In the genomic region with DNA sequence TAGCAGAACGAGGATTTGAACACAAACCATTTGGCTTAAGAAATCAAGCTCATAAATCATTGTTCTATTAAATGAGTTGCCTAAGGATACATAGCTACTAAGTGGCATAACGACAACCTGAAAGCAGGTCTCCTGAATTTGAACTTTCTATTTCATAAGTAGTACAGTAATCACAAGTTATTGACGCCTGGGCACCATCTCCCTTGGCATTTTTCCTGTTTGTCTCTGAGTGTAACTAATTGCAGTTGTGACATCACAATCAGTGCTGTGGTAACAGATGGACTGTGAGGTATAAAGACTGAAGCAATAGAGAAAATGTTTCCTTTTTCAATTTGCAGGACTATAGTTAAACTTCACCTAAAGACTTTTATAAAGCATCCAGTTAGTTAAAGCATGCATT, we compare ENCODE assay signal across 19 cellular contexts. TPM values are rescaled to one million over a fixed set of nuclear protein-coding genes. Genes with fewer than 3 reads are reported as not detected.
DNase-seq lines count a peak whose midpoint lies in the region; ATAC-seq and TF ChIP-seq lines count a peak whose summit lies in the region.
"Had no signal": no experiment of that assay in that cellular context is flagged by ENCODE, and none has a peak within 500 bp of the region (broad histone marks: within the 10 kb centered on the region; RNA-seq: fewer than 3 reads in every experiment).

No MANE protein-coding gene starts in this region.

- peaks cover 12% of the 10 kb centered on the region for H3K4me1 ChIP-seq in body of pancreas
- H3K4me1 ChIP-seq in muscle layer of colon (ENCODE audit: insufficient read depth, low read length): peaks cover 41% of the 10 kb centered on the region
- peaks cover 7 to 11% of the 10 kb centered on the region in 2 donors for H3K4me1 ChIP-seq in aorta (ENCODE audit: control insufficient read depth in 1 of 2, insufficient read depth in 2 of 2, low read length in 2 of 2)

- TF ChIP-seq POLR2A in body of pancreas (IDR thresholded peaks at IDR 0.05): no peak

- H3K27me3 ChIP-seq in body of pancreas (no peaks in the 10 kb centered on the region), muscle layer of colon (ENCODE audit: control insufficient read depth in 1 of 2, insufficient read depth in 2 of 2, low read length in 2 of 2) (no peaks in the 10 kb centered on the region), aorta (ENCODE audit: control insufficient read depth in 1 of 2, insufficient read depth in 2 of 2, low read length in 1 of 2) (no peaks in the 10 kb centered on the region)
- H3K27me3 ChIP-seq: BLaER1 treated with 17β-estradiol and CSF1 and Interleukin-3, amounts not matched to agents 10 nM and 100 nM; MG63 had no signal

- peak overlapping the region in 2 of 4 donors; percentile 14 to 63 for H3K27ac ChIP-seq in body of pancreas
- H3K27ac ChIP-seq in muscle layer of colon (ENCODE audit: low read depth, low read length): peak overlapping the region; percentile 59
- peak overlapping the region in 1 of 2 donors; percentile 57 for H3K27ac ChIP-seq in aorta (ENCODE audit: low read depth in 1 of 2, low read length in 2 of 2)
- H3K27ac ChIP-seq: BLaER1 treated with 17β-estradiol and CSF1 and Interleukin-3, amounts not matched to agents 10 nM and 100 nM; KMS-11 had no signal

- H3K36me3 ChIP-seq in body of pancreas (replicated peaks in 1 of 2; ENCODE audit: insufficient read depth in 1 of 2, low read depth in 2 of 2) (no peaks in the 10 kb centered on the region), muscle layer of colon (ENCODE audit: insufficient read depth, low read length) (no peaks in the 10 kb centered on the region), aorta (ENCODE audit: control insufficient read depth in 1 of 2, insufficient read depth in 2 of 2, low read length in 1 of 2) (no peaks in the 10 kb centered on the region)
- H3K36me3 ChIP-seq: BLaER1 treated with 17β-estradiol and CSF1 and Interleukin-3, amounts not matched to agents 10 nM and 100 nM; MG63 had no signal

- H3K9ac ChIP-seq in muscle layer of colon (ENCODE audit: low read length): no peak overlapping the region
- H3K9ac ChIP-seq: BLaER1 treated with 17β-estradiol and CSF1 and Interleukin-3, amounts not matched to agents 10 nM and 100 nM; KMS-11 had no signal

- 46 to 48% methylated on average over 3 of the region's 3 CpGs for WGBS in body of pancreas, 2 donors
- 15 to 27% methylated on average over 3 of the region's 3 CpGs for WGBS in aorta, 2 donors

- TF ChIP-seq CTCF in body of pancreas (IDR thresholded peaks at IDR 0.05) (no peak), foreskin fibroblast (IDR thresholded peaks at IDR 0.05; ENCODE audit: low read depth, low read length) (no peak)

- no peak overlapping the region for H3K4me3 ChIP-seq in body of pancreas
- H3K4me3 ChIP-seq in muscle layer of colon (ENCODE audit: low read depth in 1 of 2, low read length in 2 of 2): no peak overlapping the region
- no peak overlapping the region for H3K4me3 ChIP-seq in aorta (ENCODE audit: low read length in 2 of 2)
- no peak overlapping the region for H3K4me3 ChIP-seq in foreskin fibroblast (ENCODE audit: low read depth in 1 of 2, low read length in 2 of 2)
- H3K4me3 ChIP-seq: BLaER1 treated with 17β-estradiol and CSF1 and Interleukin-3, amounts not matched to agents 10 nM and 100 nM; GM12878; MG63 had no signal

- no peaks in the 10 kb centered on the region for H3K9me3 ChIP-seq in body of pancreas
- H3K9me3 ChIP-seq in muscle layer of colon (ENCODE audit: low read length): no peaks in the 10 kb centered on the region
- no peaks in the 10 kb centered on the region for H3K9me3 ChIP-seq in aorta (ENCODE audit: control insufficient read depth, low read length)
- H3K9me3 ChIP-seq: BLaER1 treated with 17β-estradiol and CSF1 and Interleukin-3, amounts not matched to agents 10 nM and 100 nM; MG63 had no signal

- peak; percentile 27 for ATAC-seq in Right ventricle myocardium superior (ENCODE audit: poor library complexity)
- peak; percentile 41 for ATAC-seq in body of pancreas
- peak; percentile 16 for ATAC-seq in aorta (ENCODE audit: low FRiP score)
- ATAC-seq in SK-N-SH treated with all-trans-retinoic acid at 6 μM for 48 hours: no peak
- ATAC-seq: GM12878 had no signal

- DNase-seq in Right ventricle myocardium superior (no peak), cardiac septum (ENCODE audit: low spot score) (no peak), body of pancreas (peak in 1 of 4 donors; percentile 6), aorta (no peak), foreskin fibroblast (no peak), Kasumi-1 (lab: John Stamatoyannopoulos, UW) (no peak)
- DNase-seq: CD8-positive, alpha-beta memory T cell; GDM1; GOT3; NCI-H1092; NCI-H1694; NCI-H524 treated with DMSO at 0.1 percent for 48 hours; SHP77 had no signal

- intact Hi-C loops in Right ventricle myocardium superior (cut with DNase I): no loop called here
- intact Hi-C loops in cardiac septum (cut with DNase I): loop anchor here (10.0 kb wide), 3 partner anchors 179 to 321 kb away; no protein-coding TSS in a partner anchor
- intact Hi-C loops in body of pancreas (cut with DNase I): no loop called here
- intact Hi-C loops in aorta (cut with DNase I): loop anchor here in 1 of 2 donors (5.0 to 10.0 kb wide), 3 partner anchors 509 to 713 kb away; a partner anchor contains a TSS

TF ChIP-seq in SK-N-SH treated with all-trans-retinoic acid at 6 μM for 48 hours, 23 proteins besides CTCF, POLR2A, EP300 and RAD21:
- no peak for TF ChIP-seq TCF4 (CRISPR knock-in tag; IDR thresholded peaks at IDR 0.05; ENCODE audit: borderline replicate concordance)
- no peak for TF ChIP-seq TOX (CRISPR knock-in tag; IDR thresholded peaks at IDR 0.05; ENCODE audit: borderline replicate concordance)
- no peak for TF ChIP-seq ARNTL (CRISPR knock-in tag; IDR thresholded peaks at IDR 0.05; ENCODE audit: borderline replicate concordance, low read depth)
- TF ChIP-seq ZFP30 (CRISPR knock-in tag; IDR thresholded peaks at IDR 0.05): no peak
- no peak for TF ChIP-seq OSR1 (CRISPR knock-in tag; IDR thresholded peaks at IDR 0.05)
- TF ChIP-seq PPARA (CRISPR knock-in tag; IDR thresholded peaks at IDR 0.05; ENCODE audit: borderline replicate concordance): no peak
- TF ChIP-seq ISL1 (CRISPR knock-in tag; IDR thresholded peaks at IDR 0.05): no peak
- no peak for TF ChIP-seq ZC3H10 (CRISPR knock-in tag; IDR thresholded peaks at IDR 0.05)
- TF ChIP-seq ESRRG (CRISPR knock-in tag; IDR thresholded peaks at IDR 0.05): no peak
- TF ChIP-seq, protein P1, sequence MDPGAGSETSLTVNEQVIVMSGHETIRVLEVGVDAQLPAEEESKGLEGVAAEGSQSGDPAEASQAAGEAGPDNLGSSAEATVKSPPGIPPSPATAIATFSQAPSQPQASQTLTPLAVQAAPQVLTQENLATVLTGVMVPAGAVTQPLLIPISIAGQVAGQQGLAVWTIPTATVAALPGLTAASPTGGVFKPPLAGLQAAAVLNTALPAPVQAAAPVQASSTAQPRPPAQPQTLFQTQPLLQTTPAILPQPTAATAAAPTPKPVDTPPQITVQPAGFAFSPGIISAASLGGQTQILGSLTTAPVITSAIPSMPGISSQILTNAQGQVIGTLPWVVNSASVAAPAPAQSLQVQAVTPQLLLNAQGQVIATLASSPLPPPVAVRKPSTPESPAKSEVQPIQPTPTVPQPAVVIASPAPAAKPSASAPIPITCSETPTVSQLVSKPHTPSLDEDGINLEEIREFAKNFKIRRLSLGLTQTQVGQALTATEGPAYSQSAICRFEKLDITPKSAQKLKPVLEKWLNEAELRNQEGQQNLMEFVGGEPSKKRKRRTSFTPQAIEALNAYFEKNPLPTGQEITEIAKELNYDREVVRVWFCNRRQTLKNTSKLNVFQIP (CRISPR knock-in tag; IDR thresholded peaks at IDR 0.05; ENCODE audit: borderline replicate concordance, low read depth): no peak
- TF ChIP-seq ZFP3 (CRISPR knock-in tag; IDR thresholded peaks at IDR 0.05): no peak
- no peak for TF ChIP-seq ZNF8 (CRISPR knock-in tag; IDR thresholded peaks at IDR 0.05)
- no peak for TF ChIP-seq RARB (CRISPR knock-in tag; IDR thresholded peaks at IDR 0.05)

RNA-seq across cellular contexts. Expression of a gene that starts 6.4 kb away (rescaled TPM):
- 21.1 TPM for total RNA-seq in Right ventricle myocardium superior
- total RNA-seq in cardiac septum: 20.4 TPM
- 10 to 100 TPM; 11.5 to 13.7 TPM for total RNA-seq in body of pancreas
- total RNA-seq in aorta: 10 to 100 TPM; 18.2 to 25.2 TPM
- polyA plus RNA-seq in aorta: 10 to 100 TPM in 1 of 2 donors, 1 to 10 TPM in 1; 6.9 to 10.3 TPM
